ENCODE assay signal across 24 cellular contexts in genomic region chr19:54312011-54312410, GRCh38. TPM values are rescaled to one million over a fixed set of nuclear protein-coding genes. Genes with fewer than 3 reads are reported as not detected.
"Had no signal": no experiment of that assay in that cellular context is flagged by ENCODE, and none has a peak within 500 bp of the region (broad histone marks: within the 10 kb centered on the region; RNA-seq: fewer than 3 reads in every experiment).

No MANE protein-coding gene starts in this region.

- H3K9me3 ChIP-seq: colonic mucosa, gastrocnemius medialis, heart right ventricle, right atrium auricular region, suprapubic skin, thyroid gland, upper lobe of right lung, vagina had no signal

- H3K4me1 Mint-ChIP-seq: nephron had no signal

- H3K4me3 ChIP-seq: colonic mucosa, dorsolateral prefrontal cortex, gastrocnemius medialis, right atrium auricular region, suprapubic skin, thyroid gland, upper lobe of right lung, vagina had no signal

- H3K27me3 ChIP-seq: colonic mucosa, gastrocnemius medialis, right atrium auricular region, thyroid gland, vagina had no signal

- H3K4me3 Mint-ChIP-seq: memory B cell; nephron; stimulated activated effector memory CD8-positive, alpha-beta T cell treated with anti-CD3 and anti-CD28 coated beads, Interleukin-12 subunit alpha, Interleukin-12 subunit beta, amount 100 ng/mL, for 72 hours had no signal

- H3K36me3 ChIP-seq: colonic mucosa, gastrocnemius medialis, right atrium auricular region, suprapubic skin, thyroid gland, upper lobe of right lung, vagina had no signal

- H3K9me3 Mint-ChIP-seq: memory B cell; naive B cell; nephron; stimulated activated effector memory CD8-positive, alpha-beta T cell treated with anti-CD3 and anti-CD28 coated beads, Interleukin-12 subunit alpha, Interleukin-12 subunit beta, amount 100 ng/mL, for 72 hours had no signal

- H3K4me1 ChIP-seq: colonic mucosa, gastrocnemius medialis, right atrium auricular region, suprapubic skin, thyroid gland, upper lobe of right lung, vagina had no signal

- DNase-seq: colonic mucosa; dorsolateral prefrontal cortex; effector CD8-positive, alpha-beta T cell; midbrain; small intestine; stimulated activated CD4-positive, alpha-beta T cell treated with anti-CD3 and anti-CD28 coated beads, Interleukin-4, amount 100 ng/mL, for 1 hour; stimulated activated CD8-positive, alpha-beta memory T cell treated with anti-CD3 and anti-CD28 coated beads, Interleukin-4, amount 100 ng/mL, for 48 hours; stimulated activated naive CD8-positive, alpha-beta T cell treated with anti-CD3 and anti-CD28 coated beads, Interleukin-15, Interleukin-2, amounts not matched to agents 100 U/mL and 50 U/mL, for 24 hours; upper lobe of right lung had no signal

- H3K36me3 Mint-ChIP-seq: memory B cell; naive B cell; stimulated activated effector memory CD8-positive, alpha-beta T cell treated with anti-CD3 and anti-CD28 coated beads, Interleukin-12 subunit alpha, Interleukin-12 subunit beta, amount 100 ng/mL, for 72 hours had no signal

- H3K27ac Mint-ChIP-seq: memory B cell; nephron; stimulated activated effector memory CD8-positive, alpha-beta T cell treated with anti-CD3 and anti-CD28 coated beads, Interleukin-12 subunit alpha, Interleukin-12 subunit beta, amount 100 ng/mL, for 72 hours had no signal

- H3K27ac ChIP-seq: colonic mucosa, dorsolateral prefrontal cortex, gastrocnemius medialis, right atrium auricular region, suprapubic skin, thyroid gland, vagina had no signal

RNA-seq across cellular contexts. Expression of gene LILRA5, which starts 1.0 kb away (rescaled TPM):
- total RNA-seq: cerebellum, fibroblast of lung, osteocyte, suprapubic skin had no signal
- polyA plus RNA-seq: fibroblast of lung had no signal

RNA-seq across cellular contexts. Expression of gene LILRA4, which starts 27.0 kb away (rescaled TPM):
- total RNA-seq: colonic mucosa, esophagus mucosa, fibroblast of lung, gastrocnemius medialis, left lobe of liver, osteocyte, right atrium auricular region, thyroid gland, vagina had no signal
- polyA plus RNA-seq: fibroblast of lung, heart right ventricle had no signal

RNA-seq across cellular contexts. Expression of gene LILRB2, which starts 31.1 kb away (rescaled TPM):
- total RNA-seq: fibroblast of lung, osteocyte had no signal
- polyA plus RNA-seq: fibroblast of lung had no signal

RNA-seq across cellular contexts. Expression of gene LAIR1, which starts 52.7 kb away (rescaled TPM):
- total RNA-seq: fibroblast of lung, osteocyte had no signal
- polyA plus RNA-seq: fibroblast of lung had no signal

RNA-seq across cellular contexts. Expression of gene LILRB5, which starts 54.9 kb away (rescaled TPM):
- total RNA-seq: fibroblast of lung, osteocyte had no signal
- polyA plus RNA-seq: fibroblast of lung had no signal
